1 cellular context compared by ENCODE assay signal in the genomic region with DNA sequence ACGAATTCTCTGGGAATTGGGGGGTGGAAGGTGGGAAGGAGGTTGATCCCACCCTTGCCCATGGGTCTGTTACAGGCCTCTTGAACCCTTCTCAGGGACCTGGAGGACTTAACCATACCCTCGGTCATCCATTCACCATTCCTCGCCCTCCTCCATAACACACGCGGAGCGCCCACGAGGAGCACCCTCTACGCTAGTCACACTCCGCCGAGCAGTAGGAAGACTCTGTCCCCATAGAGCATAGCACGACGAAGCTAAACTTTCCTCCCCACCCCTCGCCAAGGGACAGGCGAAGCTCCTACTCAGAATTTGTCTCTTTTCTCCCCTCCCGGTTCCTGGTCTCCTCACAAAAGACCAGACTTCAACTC.
TF ChIP-seq lines count a peak whose summit lies in the region.

No MANE protein-coding gene starts in this region.

TF ChIP-seq in HCT116, 20 proteins besides CTCF, POLR2A, EP300 and RAD21 (continued from another document):
- TF ChIP-seq, protein P1, sequence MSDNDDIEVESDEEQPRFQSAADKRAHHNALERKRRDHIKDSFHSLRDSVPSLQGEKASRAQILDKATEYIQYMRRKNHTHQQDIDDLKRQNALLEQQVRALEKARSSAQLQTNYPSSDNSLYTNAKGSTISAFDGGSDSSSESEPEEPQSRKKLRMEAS (IDR thresholded peaks at IDR 0.05), result no peak
- TF ChIP-seq ZNF274 (IDR thresholded peaks at IDR 0.05; ENCODE audit: low read depth, low read length) (no peak), SIN3A (IDR thresholded peaks at IDR 0.05; ENCODE audit: low read depth) (no peak)
